In genomic region chr6:87743454-87743853, GRCh38 we compare ENCODE assay signal across 2 cellular contexts.
TF ChIP-seq lines count a peak whose summit lies in the region.

No MANE protein-coding gene starts in this region.

TF ChIP-seq in GM23338, 12 proteins besides CTCF, POLR2A, EP300 and RAD21:
- TF ChIP-seq EZH2phosphoT487 (IDR thresholded peaks at IDR 0.05; ENCODE audit: unreplicated experiment) (no peak), ZNF331 (CRISPR knock-in tag; IDR thresholded peaks at IDR 0.05; ENCODE audit: low read depth) (no peak), ETS1 (IDR thresholded peaks at IDR 0.05) (no peak), CREB1 (CRISPR knock-in tag; IDR thresholded peaks at IDR 0.05; ENCODE audit: low read depth) (no peak), ZNF114 (CRISPR knock-in tag; IDR thresholded peaks at IDR 0.05) (no peak), EZH2 (IDR thresholded peaks at IDR 0.05; ENCODE audit: low read depth, unreplicated experiment) (no peak), STAT1 (IDR thresholded peaks at IDR 0.05; ENCODE audit: unreplicated experiment) (no peak)
- TF ChIP-seq, protein P1, sequence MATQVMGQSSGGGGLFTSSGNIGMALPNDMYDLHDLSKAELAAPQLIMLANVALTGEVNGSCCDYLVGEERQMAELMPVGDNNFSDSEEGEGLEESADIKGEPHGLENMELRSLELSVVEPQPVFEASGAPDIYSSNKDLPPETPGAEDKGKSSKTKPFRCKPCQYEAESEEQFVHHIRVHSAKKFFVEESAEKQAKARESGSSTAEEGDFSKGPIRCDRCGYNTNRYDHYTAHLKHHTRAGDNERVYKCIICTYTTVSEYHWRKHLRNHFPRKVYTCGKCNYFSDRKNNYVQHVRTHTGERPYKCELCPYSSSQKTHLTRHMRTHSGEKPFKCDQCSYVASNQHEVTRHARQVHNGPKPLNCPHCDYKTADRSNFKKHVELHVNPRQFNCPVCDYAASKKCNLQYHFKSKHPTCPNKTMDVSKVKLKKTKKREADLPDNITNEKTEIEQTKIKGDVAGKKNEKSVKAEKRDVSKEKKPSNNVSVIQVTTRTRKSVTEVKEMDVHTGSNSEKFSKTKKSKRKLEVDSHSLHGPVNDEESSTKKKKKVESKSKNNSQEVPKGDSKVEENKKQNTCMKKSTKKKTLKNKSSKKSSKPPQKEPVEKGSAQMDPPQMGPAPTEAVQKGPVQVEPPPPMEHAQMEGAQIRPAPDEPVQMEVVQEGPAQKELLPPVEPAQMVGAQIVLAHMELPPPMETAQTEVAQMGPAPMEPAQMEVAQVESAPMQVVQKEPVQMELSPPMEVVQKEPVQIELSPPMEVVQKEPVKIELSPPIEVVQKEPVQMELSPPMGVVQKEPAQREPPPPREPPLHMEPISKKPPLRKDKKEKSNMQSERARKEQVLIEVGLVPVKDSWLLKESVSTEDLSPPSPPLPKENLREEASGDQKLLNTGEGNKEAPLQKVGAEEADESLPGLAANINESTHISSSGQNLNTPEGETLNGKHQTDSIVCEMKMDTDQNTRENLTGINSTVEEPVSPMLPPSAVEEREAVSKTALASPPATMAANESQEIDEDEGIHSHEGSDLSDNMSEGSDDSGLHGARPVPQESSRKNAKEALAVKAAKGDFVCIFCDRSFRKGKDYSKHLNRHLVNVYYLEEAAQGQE (IDR thresholded peaks at IDR 0.05; ENCODE audit: unreplicated experiment) = no peak

TF ChIP-seq in K562, 482 proteins besides CTCF, POLR2A, EP300 and RAD21:
- TF ChIP-seq YY1 (IDR thresholded peaks at IDR 0.05; ENCODE audit: borderline replicate concordance in 1 of 3, control insufficient read depth in 1 of 3, extremely low read depth in 1 of 3, insufficient read depth in 3 of 3, insufficient read length in 1 of 3, insufficient replicate concordance in 2 of 3, low read depth in 1 of 3, low read length in 2 of 3) = no peak
- TF ChIP-seq CEBPG (CRISPR knock-in tag; IDR thresholded peaks at IDR 0.05) = no peak
- TF ChIP-seq CEBPG (tag; conservative IDR thresholded peaks at IDR 0.05 in 1 of 2, IDR thresholded peaks at IDR 0.05 in 1 of 2) = no peak
- TF ChIP-seq KDM1A (IDR thresholded peaks at IDR 0.05) = peak; percentile 66 to 74
- TF ChIP-seq ZNF766 (CRISPR knock-in tag; conservative IDR thresholded peaks at IDR 0.05) = 0 out of 2 replicates have a peak, but pooled peaks have one; percentile 24
- no peak for TF ChIP-seq NR3C1 (CRISPR knock-in tag; IDR thresholded peaks at IDR 0.05)
- no peak for TF ChIP-seq ZBTB11 (CRISPR knock-in tag; IDR thresholded peaks at IDR 0.05)
- peak in 1 of 2 experiments; percentile 77; a peak in 2 of 4 replicates for TF ChIP-seq RCOR1 (IDR thresholded peaks at IDR 0.05; ENCODE audit: borderline replicate concordance in 1 of 2, low read depth in 2 of 2, low read length in 2 of 2)
